Comparison of ENCODE assay signal across 1 cellular context in the genomic region with DNA sequence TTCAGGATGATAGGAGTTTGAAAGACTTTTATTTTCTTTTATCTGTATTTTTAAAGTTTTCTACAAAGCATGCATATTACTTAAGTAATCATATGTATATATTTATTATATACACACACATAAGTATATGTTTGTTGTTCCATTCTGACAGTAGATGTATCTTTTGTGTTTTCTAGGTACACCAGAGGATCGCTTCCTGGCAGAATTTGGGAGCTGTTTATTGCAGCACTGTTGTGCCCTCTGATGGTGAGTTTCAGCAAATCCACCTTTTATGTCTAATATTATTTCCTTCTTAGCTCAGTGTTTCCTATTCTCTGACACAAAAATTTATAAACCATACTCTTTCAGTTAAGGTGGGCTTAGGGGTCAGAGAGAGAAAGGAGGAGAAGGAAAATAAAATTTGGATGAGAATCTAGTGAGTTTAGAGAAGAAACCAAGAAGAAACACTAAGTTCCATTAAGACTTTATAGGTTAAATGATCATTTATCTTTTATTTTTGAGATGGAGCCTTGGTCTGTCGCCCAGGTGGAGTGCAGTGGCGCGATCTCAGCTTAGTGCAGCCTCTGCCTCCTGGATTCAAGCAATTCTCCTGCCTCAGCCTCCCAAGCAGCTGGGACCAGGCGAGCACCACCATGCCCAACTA.
A peak's percentile ranks its signal among the peaks of the same experiment; 100 is the strongest.
TF ChIP-seq lines count a peak whose summit lies in the region.

No MANE protein-coding gene starts in this region.

TF ChIP-seq in K562, 482 proteins besides CTCF, POLR2A, EP300 and RAD21 (continued from another document):
- TF ChIP-seq, protein P1, sequence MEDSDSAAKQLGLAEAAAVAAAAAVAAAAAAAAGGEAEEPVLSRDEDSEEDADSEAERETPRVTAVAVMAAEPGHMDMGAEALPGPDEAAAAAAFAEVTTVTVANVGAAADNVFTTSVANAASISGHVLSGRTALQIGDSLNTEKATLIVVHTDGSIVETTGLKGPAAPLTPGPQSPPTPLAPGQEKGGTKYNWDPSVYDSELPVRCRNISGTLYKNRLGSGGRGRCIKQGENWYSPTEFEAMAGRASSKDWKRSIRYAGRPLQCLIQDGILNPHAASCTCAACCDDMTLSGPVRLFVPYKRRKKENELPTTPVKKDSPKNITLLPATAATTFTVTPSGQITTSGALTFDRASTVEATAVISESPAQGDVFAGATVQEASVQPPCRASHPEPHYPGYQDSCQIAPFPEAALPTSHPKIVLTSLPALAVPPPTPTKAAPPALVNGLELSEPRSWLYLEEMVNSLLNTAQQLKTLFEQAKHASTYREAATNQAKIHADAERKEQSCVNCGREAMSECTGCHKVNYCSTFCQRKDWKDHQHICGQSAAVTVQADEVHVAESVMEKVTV (CRISPR knock-in tag; IDR thresholded peaks at IDR 0.05) = peak; percentile 96
- TF ChIP-seq, protein P2, sequence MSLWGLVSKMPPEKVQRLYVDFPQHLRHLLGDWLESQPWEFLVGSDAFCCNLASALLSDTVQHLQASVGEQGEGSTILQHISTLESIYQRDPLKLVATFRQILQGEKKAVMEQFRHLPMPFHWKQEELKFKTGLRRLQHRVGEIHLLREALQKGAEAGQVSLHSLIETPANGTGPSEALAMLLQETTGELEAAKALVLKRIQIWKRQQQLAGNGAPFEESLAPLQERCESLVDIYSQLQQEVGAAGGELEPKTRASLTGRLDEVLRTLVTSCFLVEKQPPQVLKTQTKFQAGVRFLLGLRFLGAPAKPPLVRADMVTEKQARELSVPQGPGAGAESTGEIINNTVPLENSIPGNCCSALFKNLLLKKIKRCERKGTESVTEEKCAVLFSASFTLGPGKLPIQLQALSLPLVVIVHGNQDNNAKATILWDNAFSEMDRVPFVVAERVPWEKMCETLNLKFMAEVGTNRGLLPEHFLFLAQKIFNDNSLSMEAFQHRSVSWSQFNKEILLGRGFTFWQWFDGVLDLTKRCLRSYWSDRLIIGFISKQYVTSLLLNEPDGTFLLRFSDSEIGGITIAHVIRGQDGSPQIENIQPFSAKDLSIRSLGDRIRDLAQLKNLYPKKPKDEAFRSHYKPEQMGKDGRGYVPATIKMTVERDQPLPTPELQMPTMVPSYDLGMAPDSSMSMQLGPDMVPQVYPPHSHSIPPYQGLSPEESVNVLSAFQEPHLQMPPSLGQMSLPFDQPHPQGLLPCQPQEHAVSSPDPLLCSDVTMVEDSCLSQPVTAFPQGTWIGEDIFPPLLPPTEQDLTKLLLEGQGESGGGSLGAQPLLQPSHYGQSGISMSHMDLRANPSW (CRISPR knock-in tag; IDR thresholded peaks at IDR 0.05) = no peak
- no peak for TF ChIP-seq STAT5B (CRISPR knock-in tag; IDR thresholded peaks at IDR 0.05)
- no peak for TF ChIP-seq ZNF586 (CRISPR knock-in tag; conservative IDR thresholded peaks at IDR 0.05)
- no peak for TF ChIP-seq LARP7 (IDR thresholded peaks at IDR 0.05)
